ENCODE assay signal across 11 cellular contexts in genomic region chr5:32277782-32278181, GRCh38. TPM values are rescaled to one million over a fixed set of nuclear protein-coding genes. Genes with fewer than 3 reads are reported as not detected.
A peak's percentile ranks its signal among the peaks of the same experiment; 100 is the strongest.
DNase-seq lines count a peak whose midpoint lies in the region; ATAC-seq and TF ChIP-seq lines count a peak whose summit lies in the region.
"Had no signal": no experiment of that assay in that cellular context is flagged by ENCODE, and none has a peak within 500 bp of the region (broad histone marks: within the 10 kb centered on the region; RNA-seq: fewer than 3 reads in every experiment).

No MANE protein-coding gene starts in this region.

- no peaks in the 10 kb centered on the region for H3K9me3 Mint-ChIP-seq in CD14-positive monocyte
- H3K9me3 Mint-ChIP-seq in activated CD8-positive, alpha-beta T cell treated with anti-CD3 and anti-CD28 coated beads, Interleukin-2, amount 10 ng/mL, durations not matched to agents 7 days and 5 days (ENCODE audit: insufficient read depth) = no peaks in the 10 kb centered on the region

- intact Hi-C loops in CD14-positive monocyte (cut with micrococcal nuclease) (no loop called here), A673 (cut with micrococcal nuclease; ENCODE audit: unreplicated experiment) (no loop called here)

- H3K4me1 ChIP-seq in A673 (ENCODE audit: insufficient read depth, low read length, poor library complexity, severe bottlenecking) = peaks cover 15% of the 10 kb centered on the region

- H3K4me1 Mint-ChIP-seq in CD14-positive monocyte = peaks cover 18% of the 10 kb centered on the region
- H3K4me1 Mint-ChIP-seq in activated CD8-positive, alpha-beta T cell treated with anti-CD3 and anti-CD28 coated beads, Interleukin-2, amount 10 ng/mL, durations not matched to agents 7 days and 5 days (ENCODE audit: low read depth) = peaks cover 58% of the 10 kb centered on the region

- no peak for DNase-seq in CD14-positive monocyte (ENCODE audit: low spot score)
- DNase-seq in activated CD8-positive, alpha-beta T cell treated with anti-CD3 and anti-CD28 coated beads, Interleukin-2, amount 10 ng/mL, durations not matched to agents 7 days and 5 days = no peak
- peak; percentile 69 for DNase-seq in kidney tubule cell (ENCODE audit: low spot score)
- no peak for DNase-seq in NCI-H2107 treated with DMSO at 0.1 percent for 48 hours (lab: John Stamatoyannopoulos, UW; ENCODE audit: unreplicated experiment)
- no peak for DNase-seq in A673 (ENCODE audit: low spot score)
- no peak for DNase-seq in G401 (ENCODE audit: low spot score)
- DNase-seq: heart right ventricle, NCI-H2029 treated with DMSO at 0.1 percent for 48 hours, WERI-Rb-1 had no signal

- no TSS peak for BruUV-seq in A673 (replicated peaks; lab: Mats Ljungman, UMichigan)

- POLR2A ChIA-PET in activated CD8-positive, alpha-beta T cell treated with anti-CD3 and anti-CD28 coated beads, Interleukin-2, amount 10 ng/mL, durations not matched to agents 7 days and 5 days (lab: Charles Lee) = no interaction called here
- POLR2A ChIA-PET in A673 (lab: Charles Lee; ENCODE audit: low non-redundant PET) = no interaction called here

- H3K4me3 ChIP-seq in A673 (ENCODE audit: low read depth, low read length, poor library complexity, severe bottlenecking) = no peak overlapping the region
- H3K4me3 ChIP-seq: heart right ventricle had no signal

- no peak overlapping the region for H3K4me3 Mint-ChIP-seq in CD14-positive monocyte
- H3K4me3 Mint-ChIP-seq in activated CD8-positive, alpha-beta T cell treated with anti-CD3 and anti-CD28 coated beads, Interleukin-2, amount 10 ng/mL, durations not matched to agents 7 days and 5 days = no peak overlapping the region

- H3K9me3 ChIP-seq in A673 (ENCODE audit: low read depth, low read length, poor library complexity, severe bottlenecking) = no peaks in the 10 kb centered on the region
- H3K9me3 ChIP-seq: heart right ventricle had no signal

- H3K36me3 Mint-ChIP-seq in CD14-positive monocyte = peaks cover 37 to 58% of the 10 kb centered on the region in 2 donors
- H3K36me3 Mint-ChIP-seq in activated CD8-positive, alpha-beta T cell treated with anti-CD3 and anti-CD28 coated beads, Interleukin-2, amount 10 ng/mL, durations not matched to agents 7 days and 5 days (ENCODE audit: low read depth) = peaks cover 43% of the 10 kb centered on the region

- H3K36me3 ChIP-seq in A673 (ENCODE audit: insufficient read depth, low read length, poor library complexity, severe bottlenecking) = peaks cover 11% of the 10 kb centered on the region

- CTCF ChIA-PET in activated CD8-positive, alpha-beta T cell treated with anti-CD3 and anti-CD28 coated beads, Interleukin-2, amount 10 ng/mL, durations not matched to agents 7 days and 5 days (lab: Charles Lee) = interaction anchor here (0.6 kb wide), 1 partner anchor 312 kb away, joined by 3 read pairs; no protein-coding TSS in a partner anchor
- CTCF ChIA-PET in A673 (lab: Charles Lee) = no interaction called here

- H3K27ac ChIP-seq in A673 (ENCODE audit: low read depth, low read length, poor library complexity, severe bottlenecking) = no peak overlapping the region
- H3K27ac ChIP-seq: WERI-Rb-1 had no signal

- in situ Hi-C loops in G401 (cut with HindIII; ENCODE audit: low sequenced_read_pairs) = no loop called here

- peak overlapping the region in 6 of 7 donors; percentile 41 to 95 (median 87) for H3K27ac Mint-ChIP-seq in CD14-positive monocyte
- H3K27ac Mint-ChIP-seq in activated CD8-positive, alpha-beta T cell treated with anti-CD3 and anti-CD28 coated beads, Interleukin-2, amount 10 ng/mL, durations not matched to agents 7 days and 5 days = peak overlapping the region; percentile 21

- ATAC-seq in HG02759 (IDR thresholded peaks at IDR 0.05; ENCODE audit: unreplicated experiment) (peak; percentile 40), HG02678 (IDR thresholded peaks at IDR 0.05; ENCODE audit: unreplicated experiment) (no peak)
- ATAC-seq in activated CD8-positive, alpha-beta T cell treated with anti-CD3 and anti-CD28 coated beads, Interleukin-2, amount 10 ng/mL, durations not matched to agents 7 days and 5 days = no peak

- TF ChIP-seq CTCF in CD14-positive monocyte (IDR thresholded peaks at IDR 0.05) (no peak), A673 (conservative IDR thresholded peaks at IDR 0.05; ENCODE audit: low read depth, low read length) (no peak)

- no peaks in the 10 kb centered on the region for H3K27me3 ChIP-seq in A673 (replicated peaks; ENCODE audit: insufficient read depth, low read depth, low read length, poor library complexity)
- H3K27me3 ChIP-seq: heart right ventricle had no signal

- H3K27me3 Mint-ChIP-seq in CD14-positive monocyte (ENCODE audit: low read depth in 3 of 3) = no peaks in the 10 kb centered on the region
- H3K27me3 Mint-ChIP-seq in activated CD8-positive, alpha-beta T cell treated with anti-CD3 and anti-CD28 coated beads, Interleukin-2, amount 10 ng/mL, durations not matched to agents 7 days and 5 days (ENCODE audit: low read depth) = no peaks in the 10 kb centered on the region

RNA-seq across cellular contexts. Expression of gene MTMR12, which starts 35.0 kb away (rescaled TPM):
- polyA plus RNA-seq in CD14-positive monocyte = 10 to 100 TPM; 17.3 to 19.0 TPM
- 10 to 100 TPM; 23.9 to 29.4 TPM for total RNA-seq in activated CD8-positive, alpha-beta T cell treated with anti-CD3 and anti-CD28 coated beads, Interleukin-2, amount 10 ng/mL, durations not matched to agents 7 days and 5 days
- 31.6 and 35.8 TPM in 2 replicates for total RNA-seq in A673 (2021)
- total RNA-seq in G401 (2014; rRNA removed; shearing (Covaris generic)) = 12.7 and 23.8 TPM in 2 replicates
